In the genomic region with DNA sequence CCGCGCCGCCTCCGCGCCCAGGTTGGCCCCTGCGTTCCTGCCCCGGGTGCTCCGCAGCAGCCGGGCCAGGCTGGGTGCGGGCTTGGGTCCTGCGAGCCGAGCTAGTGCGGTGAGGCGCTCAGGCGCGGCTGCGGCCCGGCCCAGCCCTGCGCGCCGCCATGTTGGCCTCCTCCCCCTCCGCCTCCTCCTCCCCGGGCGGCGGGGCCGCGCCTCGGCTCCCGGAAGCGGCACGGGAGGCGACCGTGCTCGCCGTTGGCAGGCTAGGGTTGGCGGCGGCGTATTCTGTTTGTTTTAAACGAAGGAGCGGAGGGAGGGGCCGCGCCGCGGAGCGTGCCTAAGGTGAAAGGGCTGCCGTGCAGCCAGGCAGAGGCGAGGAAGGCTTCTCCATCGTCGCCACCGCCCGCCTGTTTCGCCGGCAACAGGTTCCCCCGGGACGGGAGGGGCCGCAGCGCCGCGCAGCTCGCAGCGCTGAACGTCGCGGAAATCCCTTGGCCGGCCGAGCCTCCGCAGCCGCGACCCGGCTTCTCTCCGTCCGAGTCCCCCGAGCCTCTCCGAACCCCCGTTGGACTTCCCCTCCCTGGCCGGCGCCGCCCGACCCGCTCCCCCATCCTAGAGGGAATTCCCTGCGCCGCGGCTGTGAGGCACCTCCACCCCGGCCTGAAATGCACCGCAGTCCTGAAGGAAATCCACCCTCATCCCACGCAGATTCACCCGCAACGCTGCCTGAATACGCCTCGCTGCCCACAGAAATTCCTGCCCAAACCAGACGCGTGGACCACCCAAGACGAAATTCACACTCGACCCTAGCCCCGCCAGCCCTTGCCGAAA, we compare ENCODE assay signal across 8 cellular contexts. TPM values are rescaled to one million over a fixed set of nuclear protein-coding genes. Genes with fewer than 3 reads are reported as not detected.
DNase-seq lines count a peak whose midpoint lies in the region; ATAC-seq and TF ChIP-seq lines count a peak whose summit lies in the region.

A gene with protein sequence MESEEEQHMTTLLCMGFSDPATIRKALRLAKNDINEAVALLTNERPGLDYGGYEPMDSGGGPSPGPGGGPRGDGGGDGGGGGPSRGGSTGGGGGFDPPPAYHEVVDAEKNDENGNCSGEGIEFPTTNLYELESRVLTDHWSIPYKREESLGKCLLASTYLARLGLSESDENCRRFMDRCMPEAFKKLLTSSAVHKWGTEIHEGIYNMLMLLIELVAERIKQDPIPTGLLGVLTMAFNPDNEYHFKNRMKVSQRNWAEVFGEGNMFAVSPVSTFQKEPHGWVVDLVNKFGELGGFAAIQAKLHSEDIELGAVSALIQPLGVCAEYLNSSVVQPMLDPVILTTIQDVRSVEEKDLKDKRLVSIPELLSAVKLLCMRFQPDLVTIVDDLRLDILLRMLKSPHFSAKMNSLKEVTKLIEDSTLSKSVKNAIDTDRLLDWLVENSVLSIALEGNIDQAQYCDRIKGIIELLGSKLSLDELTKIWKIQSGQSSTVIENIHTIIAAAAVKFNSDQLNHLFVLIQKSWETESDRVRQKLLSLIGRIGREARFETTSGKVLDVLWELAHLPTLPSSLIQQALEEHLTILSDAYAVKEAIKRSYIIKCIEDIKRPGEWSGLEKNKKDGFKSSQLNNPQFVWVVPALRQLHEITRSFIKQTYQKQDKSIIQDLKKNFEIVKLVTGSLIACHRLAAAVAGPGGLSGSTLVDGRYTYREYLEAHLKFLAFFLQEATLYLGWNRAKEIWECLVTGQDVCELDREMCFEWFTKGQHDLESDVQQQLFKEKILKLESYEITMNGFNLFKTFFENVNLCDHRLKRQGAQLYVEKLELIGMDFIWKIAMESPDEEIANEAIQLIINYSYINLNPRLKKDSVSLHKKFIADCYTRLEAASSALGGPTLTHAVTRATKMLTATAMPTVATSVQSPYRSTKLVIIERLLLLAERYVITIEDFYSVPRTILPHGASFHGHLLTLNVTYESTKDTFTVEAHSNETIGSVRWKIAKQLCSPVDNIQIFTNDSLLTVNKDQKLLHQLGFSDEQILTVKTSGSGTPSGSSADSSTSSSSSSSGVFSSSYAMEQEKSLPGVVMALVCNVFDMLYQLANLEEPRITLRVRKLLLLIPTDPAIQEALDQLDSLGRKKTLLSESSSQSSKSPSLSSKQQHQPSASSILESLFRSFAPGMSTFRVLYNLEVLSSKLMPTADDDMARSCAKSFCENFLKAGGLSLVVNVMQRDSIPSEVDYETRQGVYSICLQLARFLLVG (N-terminal part only) (minus strand): TSS at position 171 of the 828 bp plus-strand sequence. CDS start 251 bp downstream, outside the sequence.

- H3K4me1 ChIP-seq in OCI-LY3 (ENCODE audit: low read length) = peaks cover 46% of the 10 kb centered on the region
- peaks cover 24 to 42% of the 10 kb centered on the region in 2 donors for H3K4me1 ChIP-seq in mucosa of rectum (ENCODE audit: control insufficient read depth in 2 of 2, insufficient read depth in 2 of 2, low read length in 2 of 2)

- DNase-seq in Caki2 (ENCODE audit: low read depth) = peak; percentile 85
- peak; percentile 66 for DNase-seq in HPDE6-E6E7 (ENCODE audit: extremely low spot score)
- DNase-seq in activated T-cell treated with anti-CD3 and anti-CD28 coated beads for 48 hours (ENCODE audit: low read depth) = peak; percentile 75
- no peak for DNase-seq in epithelial cell of proximal tubule (ENCODE audit: low read depth)
- DNase-seq in stimulated activated CD8-positive, alpha-beta memory T cell treated with anti-CD3 and anti-CD28 coated beads, Interleukin-4, amount 100 ng/mL, for 48 hours = peak; percentile 83

- H2AFZ ChIP-seq in OCI-LY3 (ENCODE audit: low read depth, low read length) = peak within 1 kb of the TSS; percentile 76

- no peaks in the 10 kb centered on the region for H3K36me3 ChIP-seq in OCI-LY3 (replicated peaks; ENCODE audit: low read depth, low read length)
- no peaks in the 10 kb centered on the region for H3K36me3 ChIP-seq in mucosa of rectum (ENCODE audit: control insufficient read depth in 2 of 2, insufficient read depth in 2 of 2, low read length in 2 of 2)

- H3K9ac ChIP-seq in OCI-LY3 (ENCODE audit: low read length) (peak within 1 kb of the TSS; percentile 96), mucosa of rectum (ENCODE audit: low read depth in 1 of 2, low read length in 2 of 2) (peak within 1 kb of the TSS; percentile 84 to 89)

- in situ Hi-C loops in Caki2 (cut with HindIII; ENCODE audit: low pct_unique_long_range_greater_than_20kb, low sequenced_read_pairs) = no loop called here

- TF ChIP-seq CTCF in OCI-LY3 (IDR thresholded peaks at IDR 0.05; ENCODE audit: low read depth, low read length) (no peak), epithelial cell of proximal tubule (conservative IDR thresholded peaks at IDR 0.05; ENCODE audit: low read depth, low read length) (no peak)

- peak within 1 kb of the TSS; percentile 93 for H3K4me2 ChIP-seq in OCI-LY3 (ENCODE audit: low read length)

- H3K9me3 ChIP-seq in OCI-LY3 (ENCODE audit: insufficient read depth, low read length) = no peaks in the 10 kb centered on the region
- no peaks in the 10 kb centered on the region for H3K9me3 ChIP-seq in mucosa of rectum (ENCODE audit: control insufficient read depth in 2 of 2, low read length in 2 of 2)

- H3K27ac ChIP-seq in OCI-LY3 (ENCODE audit: low read length) (peak within 1 kb of the TSS; percentile 60), mucosa of rectum (ENCODE audit: low read depth in 2 of 2, low read length in 2 of 2) (peak within 1 kb of the TSS; percentile 92 to 95)

- H3K79me2 ChIP-seq in OCI-LY3 (ENCODE audit: low read length) = peaks cover 55% of the 10 kb centered on the region

- peak; percentile 41 for ATAC-seq in GM19468 (IDR thresholded peaks at IDR 0.05; ENCODE audit: extremely low read depth, unreplicated experiment)

- H3K27me3 ChIP-seq in OCI-LY3 (ENCODE audit: low read depth, low read length) = no peaks in the 10 kb centered on the region
- no peaks in the 10 kb centered on the region for H3K27me3 ChIP-seq in mucosa of rectum (ENCODE audit: control insufficient read depth in 2 of 2, insufficient read depth in 2 of 2, low read length in 2 of 2)

- peaks cover 25% of the 10 kb centered on the region for H4K20me1 ChIP-seq in OCI-LY3 (ENCODE audit: insufficient read depth, low read length)

- H3K4me3 ChIP-seq in OCI-LY3 (ENCODE audit: low read length) (peak within 1 kb of the TSS; percentile 99), epithelial cell of proximal tubule (ENCODE audit: low read depth, low read length) (peak within 1 kb of the TSS; percentile 93), mucosa of rectum (ENCODE audit: low read length in 2 of 2) (peak within 1 kb of the TSS; percentile 85 to 89)

RNA-seq across cellular contexts. Expression of the gene that starts here (rescaled TPM):
- total RNA-seq in Caki2 (2014; rRNA removed; shearing (Covaris generic); ENCODE audit: low replicate concordance) = 10.7 and 13.0 TPM in 2 replicates
- 19.7 and 24.0 TPM in 2 replicates for total RNA-seq in epithelial cell of proximal tubule
